ENCODE assay signal across 17 cellular contexts in genomic region chr20:48571945-48572589, GRCh38.
DNase-seq lines count a peak whose midpoint lies in the region; ATAC-seq and TF ChIP-seq lines count a peak whose summit lies in the region.
"Had no signal": no experiment of that assay in that cellular context is flagged by ENCODE, and none has a peak within 500 bp of the region (broad histone marks: within the 10 kb centered on the region; RNA-seq: fewer than 3 reads in every experiment).

No MANE protein-coding gene starts in this region.

- ATAC-seq in HG03432 (IDR thresholded peaks at IDR 0.05; ENCODE audit: unreplicated experiment), result no peak

- TF ChIP-seq EP300 in ovary (IDR thresholded peaks at IDR 0.05), result no peak

- H4K20me1 ChIP-seq in Karpas-422 (ENCODE audit: insufficient read depth, low read depth, low read length), result no peaks in the 10 kb centered on the region

- H3K79me2 ChIP-seq in Karpas-422 (ENCODE audit: low read length), result no peaks in the 10 kb centered on the region

- no peaks in the 10 kb centered on the region for H3K36me3 ChIP-seq in ovary
- no peaks in the 10 kb centered on the region for H3K36me3 ChIP-seq in uterus
- no peaks in the 10 kb centered on the region for H3K36me3 ChIP-seq in Karpas-422 (ENCODE audit: insufficient read depth, low read length)

- WGBS in ovary, 3 donors, result 36 to 49% (median 43%) methylated on average over 12 of the region's 12 CpGs

- no peak overlapping the region for H3K4me3 ChIP-seq in choroid plexus epithelial cell (ENCODE audit: low read depth, low read length)
- H3K4me3 ChIP-seq in ovary, result no peak overlapping the region
- no peak overlapping the region for H3K4me3 ChIP-seq in uterus
- no peak overlapping the region for H3K4me3 ChIP-seq in Karpas-422 (ENCODE audit: low read length)
- H3K4me3 ChIP-seq: PC-9 had no signal

- H3K9me2 ChIP-seq in Karpas-422 (replicated peaks; ENCODE audit: insufficient read depth, low read length), result no peaks in the 10 kb centered on the region

- DNase-seq in LHCN-M2 (ENCODE audit: low read depth) (peak; percentile 13), choroid plexus epithelial cell (ENCODE audit: low read depth) (peak; percentile 5), ovary (peak in 3 of 5 donors; percentile 17 to 47 (median 44)), uterus (peak; percentile 35 to 73), Karpas-422 (no peak)
- DNase-seq in activated T-helper 1 cell treated with anti-CD3 and anti-CD28 coated beads, Interleukin-12 subunit alpha, Interleukin-12 subunit beta, Interleukin-2, Interleukin-4 antibody, amounts not matched to agents 30 ng/mL and 10 ng/mL and 1 ng/mL, durations not matched to agents 14 hours and 24 hours and 36 hours (ENCODE audit: low spot score), result no peak
- DNase-seq: CD4-positive, alpha-beta T cell; DMS53; HCEC 1CT; NCI-H1436; NCI-H2029 treated with DMSO at 0.1 percent for 48 hours; NCI-H510A; NCI-H774; PC-9 had no signal

- no peak overlapping the region for H2AFZ ChIP-seq in Karpas-422 (ENCODE audit: low read length)
- H2AFZ ChIP-seq: PC-9 had no signal

- no peak for TF ChIP-seq CTCF in choroid plexus epithelial cell (conservative IDR thresholded peaks at IDR 0.05; ENCODE audit: low read depth, low read length)
- TF ChIP-seq CTCF in ovary (IDR thresholded peaks at IDR 0.05), result no peak
- TF ChIP-seq CTCF in uterus (IDR thresholded peaks at IDR 0.05), result no peak

- no peaks in the 10 kb centered on the region for H3K9me3 Mint-ChIP-seq in activated T-helper 1 cell treated with anti-CD3 and anti-CD28 coated beads, Interleukin-12 subunit alpha, Interleukin-12 subunit beta, Interleukin-2, Interleukin-4 antibody, amounts not matched to agents 30 ng/mL and 10 ng/mL and 1 ng/mL, durations not matched to agents 14 hours and 24 hours and 36 hours
- H3K9me3 Mint-ChIP-seq: CD4-positive, alpha-beta T cell had no signal

- H3K4me1 ChIP-seq in ovary (ENCODE audit: insufficient read depth) (no peaks in the 10 kb centered on the region), uterus (no peaks in the 10 kb centered on the region), Karpas-422 (ENCODE audit: low read length) (no peaks in the 10 kb centered on the region)

- H3K27ac ChIP-seq in ovary (no peak overlapping the region), uterus (peak overlapping the region in 1 of 2 donors; percentile 13), Karpas-422 (ENCODE audit: low read length) (no peak overlapping the region)
- H3K27ac ChIP-seq: HL-60, PC-9 had no signal

- H3K4me2 ChIP-seq in Karpas-422 (ENCODE audit: low read depth, low read length, poor library complexity, severe bottlenecking), result no peak overlapping the region
- H3K4me2 ChIP-seq: PC-9 had no signal

- H3K27me3 Mint-ChIP-seq in activated T-helper 1 cell treated with anti-CD3 and anti-CD28 coated beads, Interleukin-12 subunit alpha, Interleukin-12 subunit beta, Interleukin-2, Interleukin-4 antibody, amounts not matched to agents 30 ng/mL and 10 ng/mL and 1 ng/mL, durations not matched to agents 14 hours and 24 hours and 36 hours (ENCODE audit: insufficient read depth), result no peaks in the 10 kb centered on the region
- H3K27me3 Mint-ChIP-seq: CD4-positive, alpha-beta T cell had no signal

- no peak overlapping the region for H3K4me3 Mint-ChIP-seq in activated T-helper 1 cell treated with anti-CD3 and anti-CD28 coated beads, Interleukin-12 subunit alpha, Interleukin-12 subunit beta, Interleukin-2, Interleukin-4 antibody, amounts not matched to agents 30 ng/mL and 10 ng/mL and 1 ng/mL, durations not matched to agents 14 hours and 24 hours and 36 hours
- H3K4me3 Mint-ChIP-seq: B cell; CD4-positive, alpha-beta T cell had no signal

- TF ChIP-seq POLR2A in ovary (IDR thresholded peaks at IDR 0.05) (no peak), uterus (IDR thresholded peaks at IDR 0.05) (no peak)

- H3K27me3 ChIP-seq in ovary (no peaks in the 10 kb centered on the region), uterus (no peaks in the 10 kb centered on the region), Karpas-422 (ENCODE audit: low read length) (no peaks in the 10 kb centered on the region)

- H3K4me1 Mint-ChIP-seq in activated T-helper 1 cell treated with anti-CD3 and anti-CD28 coated beads, Interleukin-12 subunit alpha, Interleukin-12 subunit beta, Interleukin-2, Interleukin-4 antibody, amounts not matched to agents 30 ng/mL and 10 ng/mL and 1 ng/mL, durations not matched to agents 14 hours and 24 hours and 36 hours (ENCODE audit: low read depth), result no peaks in the 10 kb centered on the region
- H3K4me1 Mint-ChIP-seq: B cell had no signal

- H3K36me3 Mint-ChIP-seq in activated T-helper 1 cell treated with anti-CD3 and anti-CD28 coated beads, Interleukin-12 subunit alpha, Interleukin-12 subunit beta, Interleukin-2, Interleukin-4 antibody, amounts not matched to agents 30 ng/mL and 10 ng/mL and 1 ng/mL, durations not matched to agents 14 hours and 24 hours and 36 hours (ENCODE audit: low read depth), result no peaks in the 10 kb centered on the region

- no peak overlapping the region for H3K9ac ChIP-seq in Karpas-422 (ENCODE audit: low read length)

- no peak overlapping the region for H3K27ac Mint-ChIP-seq in activated T-helper 1 cell treated with anti-CD3 and anti-CD28 coated beads, Interleukin-12 subunit alpha, Interleukin-12 subunit beta, Interleukin-2, Interleukin-4 antibody, amounts not matched to agents 30 ng/mL and 10 ng/mL and 1 ng/mL, durations not matched to agents 14 hours and 24 hours and 36 hours
- H3K27ac Mint-ChIP-seq: B cell; CD4-positive, alpha-beta T cell had no signal

- H3K9me3 ChIP-seq in ovary (no peaks in the 10 kb centered on the region), uterus (no peaks in the 10 kb centered on the region), Karpas-422 (ENCODE audit: low read length) (no peaks in the 10 kb centered on the region)

- intact Hi-C loops in ovary (cut with DNase I) (no loop called here), uterus (cut with DNase I; ENCODE audit: low total_unique reads) (no loop called here)
- intact Hi-C loops in activated T-helper 1 cell treated with anti-CD3 and anti-CD28 coated beads, Interleukin-12 subunit alpha, Interleukin-12 subunit beta, Interleukin-2, Interleukin-4 antibody, amounts not matched to agents 30 ng/mL and 10 ng/mL and 1 ng/mL, durations not matched to agents 14 hours and 24 hours and 36 hours (cut with micrococcal nuclease), result no loop called here

Comparison
In these comparisons a context has a peak if more than half of its experiments do, and no peak if none do; other contexts are left out.
1. DNase-seq: peak in LHCN-M2 (single experiment), choroid plexus epithelial cell (single experiment), ovary (3 of 5) and uterus (2 of 2); none in Karpas-422 (single experiment) and activated T-helper 1 cell treated with anti-CD3 and anti-CD28 coated beads, Interleukin-12 subunit alpha, Interleukin-12 subunit beta, Interleukin-2, Interleukin-4 antibody, amounts not matched to agents 30 ng/mL and 10 ng/mL and 1 ng/mL, durations not matched to agents 14 hours and 24 hours and 36 hours (single experiment).